In the genomic region with DNA sequence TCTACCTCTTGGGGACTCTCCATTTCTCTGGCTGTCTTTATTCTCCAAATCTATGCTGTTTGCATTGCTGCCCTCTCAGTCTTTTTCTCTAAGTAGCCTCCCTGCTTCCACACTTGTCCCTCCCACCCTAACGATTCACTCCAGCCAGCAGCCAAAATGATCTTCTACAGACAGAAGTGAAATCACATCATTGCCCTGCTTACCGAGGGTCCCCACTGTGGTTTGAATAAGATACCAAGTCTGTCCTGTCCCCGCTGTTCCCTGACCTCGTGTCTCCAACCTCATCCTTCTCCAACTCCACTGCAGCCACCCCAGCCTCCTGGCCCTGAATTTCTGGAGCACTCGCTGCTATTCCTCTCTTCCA, we compare ENCODE assay signal across 2 cellular contexts.
TF ChIP-seq lines count a peak whose summit lies in the region.

No MANE protein-coding gene starts in this region.

TF ChIP-seq in IMR-90, 13 proteins besides CTCF, POLR2A, EP300 and RAD21:
- TF ChIP-seq ELK1 (IDR thresholded peaks at IDR 0.05; ENCODE audit: borderline replicate concordance, low read depth, low read length) (no peak), RFX5 (IDR thresholded peaks at IDR 0.05; ENCODE audit: low read depth, low read length) (no peak), MAZ (IDR thresholded peaks at IDR 0.05; ENCODE audit: borderline replicate concordance, low read depth, low read length) (no peak), MXI1 (IDR thresholded peaks at IDR 0.05; ENCODE audit: borderline replicate concordance, low read depth, low read length) (no peak), BHLHE40 (IDR thresholded peaks at IDR 0.05; ENCODE audit: low read depth, low read length) (no peak), FOS (IDR thresholded peaks at IDR 0.05; ENCODE audit: low read depth, low read length) (no peak), CEBPB (IDR thresholded peaks at IDR 0.05; ENCODE audit: low read depth, low read length) (no peak), SMC3 (IDR thresholded peaks at IDR 0.05; ENCODE audit: low read depth, low read length) (no peak), RCOR1 (IDR thresholded peaks at IDR 0.05; ENCODE audit: insufficient replicate concordance, low read length) (no peak), MAFK (IDR thresholded peaks at IDR 0.05; ENCODE audit: low read depth, low read length) (no peak)
- TF ChIP-seq, protein P1, sequence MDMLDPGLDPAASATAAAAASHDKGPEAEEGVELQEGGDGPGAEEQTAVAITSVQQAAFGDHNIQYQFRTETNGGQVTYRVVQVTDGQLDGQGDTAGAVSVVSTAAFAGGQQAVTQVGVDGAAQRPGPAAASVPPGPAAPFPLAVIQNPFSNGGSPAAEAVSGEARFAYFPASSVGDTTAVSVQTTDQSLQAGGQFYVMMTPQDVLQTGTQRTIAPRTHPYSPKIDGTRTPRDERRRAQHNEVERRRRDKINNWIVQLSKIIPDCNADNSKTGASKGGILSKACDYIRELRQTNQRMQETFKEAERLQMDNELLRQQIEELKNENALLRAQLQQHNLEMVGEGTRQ (IDR thresholded peaks at IDR 0.05; ENCODE audit: low read depth, low read length), result no peak

TF ChIP-seq in endothelial cell of umbilical vein, 7 proteins besides CTCF, POLR2A, EP300 and RAD21:
- no peak for TF ChIP-seq GATA2 (IDR thresholded peaks at IDR 0.05; ENCODE audit: insufficient read depth, insufficient read length, low read depth, low read length)
- no peak for TF ChIP-seq FOS (IDR thresholded peaks at IDR 0.05; ENCODE audit: borderline replicate concordance, insufficient read depth, low read length)
- TF ChIP-seq, protein P2, sequence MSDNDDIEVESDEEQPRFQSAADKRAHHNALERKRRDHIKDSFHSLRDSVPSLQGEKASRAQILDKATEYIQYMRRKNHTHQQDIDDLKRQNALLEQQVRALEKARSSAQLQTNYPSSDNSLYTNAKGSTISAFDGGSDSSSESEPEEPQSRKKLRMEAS (IDR thresholded peaks at IDR 0.05; ENCODE audit: insufficient read depth, insufficient read length), result no peak
- TF ChIP-seq EZH2 (IDR thresholded peaks at IDR 0.05; ENCODE audit: borderline replicate concordance, low read depth, low read length, severe bottlenecking), result no peak
- TF ChIP-seq MYC (IDR thresholded peaks at IDR 0.05; ENCODE audit: low read depth, low read length), result no peak
